Comparison of ENCODE assay signal across 21 cellular contexts in the genomic region with DNA sequence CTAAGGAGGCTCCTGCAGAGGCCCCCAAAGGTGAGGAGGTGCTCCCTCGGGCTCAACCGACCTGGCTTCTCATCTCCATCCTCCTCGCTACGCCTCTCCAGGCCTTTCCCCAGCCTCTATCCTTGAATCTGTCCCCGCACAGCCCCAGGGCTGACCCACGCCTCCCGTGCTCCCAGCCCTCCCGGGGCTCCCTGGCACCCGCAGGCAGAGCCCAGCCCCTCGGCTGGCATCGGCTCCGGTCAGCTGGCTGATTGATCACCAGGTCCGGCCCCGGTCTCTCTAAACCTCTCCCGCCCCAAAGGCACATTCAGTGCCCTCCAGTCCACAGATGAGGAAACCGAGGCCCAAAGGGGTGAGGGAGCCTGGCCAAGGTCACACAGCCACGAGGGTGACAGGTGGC. TPM values are rescaled to one million over a fixed set of nuclear protein-coding genes. Genes with fewer than 3 reads are reported as not detected.
"Had no signal": no experiment of that assay in that cellular context is flagged by ENCODE, and none has a peak within 500 bp of the region (broad histone marks: within the 10 kb centered on the region; RNA-seq: fewer than 3 reads in every experiment).

No MANE protein-coding gene starts in this region.

- H3K36me3 ChIP-seq: gastroesophageal sphincter, left ventricle myocardium inferior, lower lobe of right lung, neutrophil had no signal

- H3K27ac Mint-ChIP-seq: immature natural killer cell; naive thymus-derived CD4-positive, alpha-beta T cell; nephron progenitor cell had no signal

- H3K4me3 Mint-ChIP-seq: immature natural killer cell; naive thymus-derived CD4-positive, alpha-beta T cell; nephron progenitor cell had no signal

- H3K9me3 Mint-ChIP-seq: immature natural killer cell; naive thymus-derived CD4-positive, alpha-beta T cell; nephron progenitor cell had no signal

- ATAC-seq: esophagus mucosa; gastroesophageal sphincter; left cardiac atrium; lower lobe of right lung; naive thymus-derived CD4-positive, alpha-beta T cell; right cardiac atrium had no signal

- H3K9me3 ChIP-seq: gastroesophageal sphincter, left ventricle myocardium inferior, lower lobe of right lung, neutrophil had no signal

- DNase-seq: cortex of kidney; dorsolateral prefrontal cortex; effector CD8-positive, alpha-beta T cell; immature natural killer cell; kidney; left cardiac atrium; left ventricle myocardium inferior; lower lobe of right lung; mesendoderm; naive thymus-derived CD4-positive, alpha-beta T cell; right cardiac atrium; stimulated activated CD4-positive, alpha-beta T cell treated with anti-CD3 and anti-CD28 coated beads, Interleukin-2, amount 100 ng/mL, for 48 hours; stimulated activated naive CD4-positive, alpha-beta T cell treated with Interleukin-2 at 50 U/mL for 16 hours; trophoblast cell had no signal

- H3K36me3 Mint-ChIP-seq: immature natural killer cell; naive thymus-derived CD4-positive, alpha-beta T cell had no signal

- H3K4me2 ChIP-seq: smooth muscle cell had no signal

- H3K27ac ChIP-seq: dorsolateral prefrontal cortex, gastroesophageal sphincter, left ventricle myocardium inferior, lower lobe of right lung, neutrophil had no signal

- H3K4me3 ChIP-seq: dorsolateral prefrontal cortex, gastroesophageal sphincter, left ventricle myocardium inferior, lower lobe of right lung, smooth muscle cell had no signal

RNA-seq across cellular contexts. Expression of a gene that starts 2.5 kb away (rescaled TPM):
- total RNA-seq: gastroesophageal sphincter, left cardiac atrium, left ventricle myocardium inferior, lower lobe of right lung, osteocyte, right cardiac atrium, smooth muscle cell had no signal
- polyA plus RNA-seq: fibroblast of lung; immature natural killer cell; naive thymus-derived CD4-positive, alpha-beta T cell; right cardiac atrium; smooth muscle cell had no signal

RNA-seq across cellular contexts. Expression of a gene that starts 16.5 kb away (rescaled TPM):
- total RNA-seq: fibroblast of lung, gastroesophageal sphincter, left cardiac atrium, left ventricle myocardium inferior, osteocyte, smooth muscle cell had no signal
- polyA plus RNA-seq: fibroblast of lung, smooth muscle cell had no signal
